ENCODE assay signal across 8 cellular contexts in genomic region chrX:51332188-51332942, GRCh38. TPM values are rescaled to one million over a fixed set of nuclear protein-coding genes. Genes with fewer than 3 reads are reported as not detected.
A peak's percentile ranks its signal among the peaks of the same experiment; 100 is the strongest.
DNase-seq lines count a peak whose midpoint lies in the region; ATAC-seq and TF ChIP-seq lines count a peak whose summit lies in the region.

Gene NUDT10 (plus strand): TSS chrX:51332822. CDS start chrX:51332966, 144 bp downstream.

- peak within 1 kb of the TSS; percentile 43 to 57 (median 50) for H3K4me3 ChIP-seq in sigmoid colon

- TF ChIP-seq EP300 in sigmoid colon (IDR thresholded peaks at IDR 0.05): no peak

- WGBS in sigmoid colon, 2 donors: 1 to 6% methylated on average over 68 of the region's 68 CpGs

- no peaks in the 10 kb centered on the region for H3K9me3 ChIP-seq in sigmoid colon

- intact Hi-C loops in sigmoid colon (cut with DNase I): no loop called here

- no peak for TF ChIP-seq POLR2A in sigmoid colon (IDR thresholded peaks at IDR 0.05)

- H3K27ac ChIP-seq in sigmoid colon: peak within 1 kb of the TSS; percentile 20 to 64 (median 56)

- H3K4me1 ChIP-seq in sigmoid colon: no peaks in the 10 kb centered on the region

- ATAC-seq in GM19395 (IDR thresholded peaks at IDR 0.05; ENCODE audit: unreplicated experiment): no peak

- peak; percentile 0 for DNase-seq in ELR (ENCODE audit: low read depth)
- peak; percentile 30 for DNase-seq in NCI-H82 treated with DMSO at 0.1 percent for 48 hours (lab: John Stamatoyannopoulos, UW; ENCODE audit: unreplicated experiment)
- DNase-seq in anterior cingulate cortex (lab: John Stamatoyannopoulos, UW): peak in 52 of 58 donors; percentile 0 to 65 (median 24)
- DNase-seq in iPS DF 19.7 (ENCODE audit: low read depth, low spot score): peak; percentile 23
- DNase-seq in sigmoid colon: peak; percentile 74
- DNase-seq in GF-D8 (lab: John Stamatoyannopoulos, UW): no peak
- DNase-seq in HCEC 1CT: no peak

- TF ChIP-seq CTCF in sigmoid colon (IDR thresholded peaks at IDR 0.05): no peak

- peaks cover 0 to 7% (median 0%) of the 10 kb centered on the region in 3 donors for H3K27me3 ChIP-seq in sigmoid colon

- H3K36me3 ChIP-seq in sigmoid colon: no peaks in the 10 kb centered on the region

RNA-seq across cellular contexts. Expression of gene NUDT10, which starts in this region (rescaled TPM):
- 10 to 100 TPM in 2 of 4 donors, 1 to 10 TPM in 2; 8.0 to 13.6 (median 10.9) TPM for total RNA-seq in sigmoid colon
- polyA plus RNA-seq in sigmoid colon: 1 to 10 TPM in 1 of 3 donors, under 1 TPM in 2; 0.46 to 1.2 (median 0.60) TPM

Comparison
In these comparisons a context has a peak if more than half of its experiments do, and no peak if none do; other contexts are left out.
1. DNase-seq: peak in ELR (single experiment), NCI-H82 treated with DMSO at 0.1 percent for 48 hours (single experiment), anterior cingulate cortex (52 of 58), iPS DF 19.7 (single experiment) and sigmoid colon (single experiment); none in GF-D8 (single experiment) and HCEC 1CT (single experiment).